In genomic region chr12:72472350-72472749, GRCh38 we compare ENCODE assay signal across 29 cellular contexts.
DNase-seq lines count a peak whose midpoint lies in the region; ATAC-seq and TF ChIP-seq lines count a peak whose summit lies in the region.
"Had no signal": no experiment of that assay in that cellular context is flagged by ENCODE, and none has a peak within 500 bp of the region (broad histone marks: within the 10 kb centered on the region; RNA-seq: fewer than 3 reads in every experiment).

No MANE protein-coding gene starts in this region.

- H3K4me1 Mint-ChIP-seq in activated T-cell treated with anti-CD3 and anti-CD28 coated beads, Interleukin-2, amount 50 U/mL, for 72 hours (ENCODE audit: low read depth) = no peaks in the 10 kb centered on the region
- H3K4me1 Mint-ChIP-seq: activated CD4-positive, alpha-beta memory T cell treated with anti-CD3 and anti-CD28 coated beads, Interleukin-2, amount 10 ng/mL, durations not matched to agents 7 days and 5 days; activated naive CD8-positive, alpha-beta T cell treated with anti-CD3 and anti-CD28 coated beads for 36 hours; stimulated activated naive B cell treated with anti-CD40 and anti-IgM and Interleukin-4, amounts not matched to agents 10 μg/mL and 1 μg/mL and 100 μg/mL, for 72 hours had no signal

- POLR2A ChIA-PET in A673 (lab: Charles Lee; ENCODE audit: low non-redundant PET) = no interaction called here
- POLR2A ChIA-PET in PC-3 (lab: Charles Lee; ENCODE audit: unreplicated experiment) = no interaction called here

- no peak overlapping the region for H2BK12ac ChIP-seq in trophoblast cell (ENCODE audit: low read length)

- H3F3A ChIP-seq in PC-3 (ENCODE audit: low read length, unreplicated experiment) = no peaks in the 10 kb centered on the region

- H3K9me3 ChIP-seq in A673 (ENCODE audit: low read depth, low read length, poor library complexity, severe bottlenecking) (no peaks in the 10 kb centered on the region), PC-3 (ENCODE audit: low read length) (no peaks in the 10 kb centered on the region), trophoblast cell (ENCODE audit: insufficient read depth, low read depth, low read length) (no peaks in the 10 kb centered on the region)
- H3K9me3 ChIP-seq: ascending aorta, heart right ventricle, suprapubic skin had no signal

- H3K9me2 ChIP-seq in PC-3 (replicated peaks; ENCODE audit: low read length) = no peaks in the 10 kb centered on the region

- DNase-seq in A673 (ENCODE audit: low spot score) (no peak), PC-3 (peak; percentile 2), erythroblast (lab: John Stamatoyannopoulos, UW) (peak; percentile 3 to 23), trophoblast cell (no peak)
- no peak for DNase-seq in activated T-cell treated with anti-CD3 and anti-CD28 coated beads, Interleukin-2, amount 50 U/mL, for 72 hours
- no peak for DNase-seq in activated effector memory CD4-positive, alpha-beta T cell treated with anti-CD3 and anti-CD28 coated beads, Interleukin-2, amount 50 U/mL, for 16 hours
- DNase-seq: activated CD4-positive, alpha-beta memory T cell treated with anti-CD3 and anti-CD28 coated beads, Interleukin-2, amount 10 ng/mL, durations not matched to agents 7 days and 5 days; activated naive CD8-positive, alpha-beta T cell treated with anti-CD3 and anti-CD28 coated beads for 36 hours; C1 segment of cervical spinal cord; central memory CD4-positive, alpha-beta T cell; dermis blood vessel endothelial cell; heart right ventricle; Karpas-422; NCI-H1105; NCI-H1930; NCI-H2227 treated with DMSO at 0.1 percent for 48 hours; NCI-H748 treated with DMSO at 0.1 percent for 48 hours; right cardiac atrium; SHP77 treated with DMSO at 0.1 percent for 48 hours; stimulated activated CD4-positive, alpha-beta T cell treated with anti-CD3 and anti-CD28 coated beads, Interleukin-12 subunit alpha, Interleukin-12 subunit beta, amount 100 ng/mL, for 4 hours; stimulated activated CD4-positive, alpha-beta T cell treated with anti-CD3 and anti-CD28 coated beads, Interleukin-4, amount 100 ng/mL, for 24 hours; stimulated activated naive B cell treated with anti-CD40 and anti-IgM and Interleukin-4, amounts not matched to agents 10 μg/mL and 1 μg/mL and 100 μg/mL, for 72 hours; SW 1271; T1000 had no signal

- H3K4me3 ChIP-seq in A673 (ENCODE audit: low read depth, low read length, poor library complexity, severe bottlenecking) (no peak overlapping the region), PC-3 (ENCODE audit: low read length) (no peak overlapping the region), trophoblast cell (ENCODE audit: low read depth, low read length) (no peak overlapping the region)
- H3K4me3 ChIP-seq: ascending aorta, heart right ventricle, suprapubic skin had no signal

- WGBS in trophoblast cell (ENCODE audit: extremely low coverage, insufficient coverage, insufficient read length) = no CpG with 5 or more reads among the region's 3 CpGs

- H3K27me3 ChIP-seq in A673 (replicated peaks; ENCODE audit: insufficient read depth, low read depth, low read length, poor library complexity) (no peaks in the 10 kb centered on the region), PC-3 (ENCODE audit: low read length) (no peaks in the 10 kb centered on the region), trophoblast cell (ENCODE audit: insufficient read depth, low read length) (no peaks in the 10 kb centered on the region)
- H3K27me3 ChIP-seq: ascending aorta, heart right ventricle, suprapubic skin had no signal

- TF ChIP-seq CTCF in A673 (conservative IDR thresholded peaks at IDR 0.05; ENCODE audit: low read depth, low read length) = peak; percentile 22; the same call in 1 of the 2 replicates
- peak; percentile 18 for TF ChIP-seq CTCF in GM12873 (IDR thresholded peaks at IDR 0.05; ENCODE audit: insufficient read depth, low read depth, low read length, missing control alignments)
- 0 out of 2 replicates have a peak, but pooled peaks have one; percentile 22 for TF ChIP-seq CTCF in PC-3 (conservative IDR thresholded peaks at IDR 0.05; ENCODE audit: low read depth, low read length)

- no peak overlapping the region for H2AFZ ChIP-seq in PC-3 (ENCODE audit: low read length)
- no peak overlapping the region for H2AFZ ChIP-seq in trophoblast cell (ENCODE audit: insufficient read depth, low read length, poor library complexity)

- H3K79me2 ChIP-seq in PC-3 (ENCODE audit: low read length) (no peaks in the 10 kb centered on the region), trophoblast cell (ENCODE audit: control insufficient read depth, insufficient read depth, low read length, poor library complexity) (no peaks in the 10 kb centered on the region)

- H3K4me2 ChIP-seq in PC-3 (ENCODE audit: low read length) (no peak overlapping the region), trophoblast cell (ENCODE audit: low read length) (no peak overlapping the region)

- H2BK5ac ChIP-seq in trophoblast cell (ENCODE audit: low read depth, low read length, poor library complexity) = no peak overlapping the region

- no peaks in the 10 kb centered on the region for H4K20me1 ChIP-seq in PC-3 (ENCODE audit: low read length)

- no peak overlapping the region for H3K27ac Mint-ChIP-seq in activated T-cell treated with anti-CD3 and anti-CD28 coated beads, Interleukin-2, amount 50 U/mL, for 72 hours
- H3K27ac Mint-ChIP-seq: activated CD4-positive, alpha-beta memory T cell treated with anti-CD3 and anti-CD28 coated beads, Interleukin-2, amount 10 ng/mL, durations not matched to agents 7 days and 5 days; activated naive CD8-positive, alpha-beta T cell treated with anti-CD3 and anti-CD28 coated beads for 36 hours; stimulated activated naive B cell treated with anti-CD40 and anti-IgM and Interleukin-4, amounts not matched to agents 10 μg/mL and 1 μg/mL and 100 μg/mL, for 72 hours had no signal

- H3K4me1 ChIP-seq in A673 (ENCODE audit: insufficient read depth, low read length, poor library complexity, severe bottlenecking) (no peaks in the 10 kb centered on the region), PC-3 (ENCODE audit: insufficient read depth, low read length) (no peaks in the 10 kb centered on the region), trophoblast cell (ENCODE audit: control insufficient read depth in 1 of 2, insufficient read depth in 2 of 2, low read length in 2 of 2) (no peaks in the 10 kb centered on the region)
- H3K4me1 ChIP-seq: ascending aorta, heart right ventricle, suprapubic skin had no signal

- no peak overlapping the region for H2BK120ac ChIP-seq in trophoblast cell (ENCODE audit: insufficient read depth, low read length, poor library complexity)

- H3K36me3 ChIP-seq in A673 (ENCODE audit: insufficient read depth, low read length, poor library complexity, severe bottlenecking) (no peaks in the 10 kb centered on the region), PC-3 (ENCODE audit: low read depth, low read length) (no peaks in the 10 kb centered on the region), trophoblast cell (ENCODE audit: control insufficient read depth in 1 of 2, insufficient read depth in 2 of 2, low read length in 2 of 2) (no peaks in the 10 kb centered on the region)
- H3K36me3 ChIP-seq: ascending aorta, heart right ventricle, suprapubic skin had no signal

- no peaks in the 10 kb centered on the region for H3K27me3 Mint-ChIP-seq in activated T-cell treated with anti-CD3 and anti-CD28 coated beads, Interleukin-2, amount 50 U/mL, for 72 hours (ENCODE audit: low read depth)
- H3K27me3 Mint-ChIP-seq: activated CD4-positive, alpha-beta memory T cell treated with anti-CD3 and anti-CD28 coated beads, Interleukin-2, amount 10 ng/mL, durations not matched to agents 7 days and 5 days; activated naive CD8-positive, alpha-beta T cell treated with anti-CD3 and anti-CD28 coated beads for 36 hours; stimulated activated naive B cell treated with anti-CD40 and anti-IgM and Interleukin-4, amounts not matched to agents 10 μg/mL and 1 μg/mL and 100 μg/mL, for 72 hours had no signal

- no TSS peak for BruUV-seq in A673 (replicated peaks; lab: Mats Ljungman, UMichigan)
- no TSS peak for BruUV-seq in PC-3 (replicated peaks; lab: Mats Ljungman, UMichigan)

- H3K9me3 Mint-ChIP-seq in activated T-cell treated with anti-CD3 and anti-CD28 coated beads, Interleukin-2, amount 50 U/mL, for 72 hours = no peaks in the 10 kb centered on the region
- H3K9me3 Mint-ChIP-seq: activated CD4-positive, alpha-beta memory T cell treated with anti-CD3 and anti-CD28 coated beads, Interleukin-2, amount 10 ng/mL, durations not matched to agents 7 days and 5 days; stimulated activated naive B cell treated with anti-CD40 and anti-IgM and Interleukin-4, amounts not matched to agents 10 μg/mL and 1 μg/mL and 100 μg/mL, for 72 hours had no signal

- H3K14ac ChIP-seq in trophoblast cell (ENCODE audit: low read length) = no peak overlapping the region

- H3K4me3 Mint-ChIP-seq in activated T-cell treated with anti-CD3 and anti-CD28 coated beads, Interleukin-2, amount 50 U/mL, for 72 hours = no peak overlapping the region
- H3K4me3 Mint-ChIP-seq: activated CD4-positive, alpha-beta memory T cell treated with anti-CD3 and anti-CD28 coated beads, Interleukin-2, amount 10 ng/mL, durations not matched to agents 7 days and 5 days; activated naive CD8-positive, alpha-beta T cell treated with anti-CD3 and anti-CD28 coated beads for 36 hours; stimulated activated naive B cell treated with anti-CD40 and anti-IgM and Interleukin-4, amounts not matched to agents 10 μg/mL and 1 μg/mL and 100 μg/mL, for 72 hours had no signal

- no peak overlapping the region for H4K8ac ChIP-seq in trophoblast cell (ENCODE audit: low read depth, low read length)

- no peak overlapping the region for H3K9ac ChIP-seq in PC-3 (ENCODE audit: low read length)
- no peak overlapping the region for H3K9ac ChIP-seq in trophoblast cell (ENCODE audit: low read length)

- no peak overlapping the region for H2AK5ac ChIP-seq in trophoblast cell (ENCODE audit: low read length)

- no peak overlapping the region for H3K23ac ChIP-seq in trophoblast cell (ENCODE audit: low read length)

- no peaks in the 10 kb centered on the region for H3K79me1 ChIP-seq in trophoblast cell (ENCODE audit: low read length)

- no peak overlapping the region for H4K12ac ChIP-seq in trophoblast cell (ENCODE audit: low read depth, low read length)

- no peak overlapping the region for H3K18ac ChIP-seq in trophoblast cell (ENCODE audit: low read length)

- TF ChIP-seq POLR2A in erythroblast (IDR thresholded peaks at IDR 0.05; ENCODE audit: low read length) = no peak

- ATAC-seq in PC-3 (no peak), GM21423 (IDR thresholded peaks at IDR 0.05; ENCODE audit: unreplicated experiment) (no peak)
- ATAC-seq in activated T-cell treated with anti-CD3 and anti-CD28 coated beads, Interleukin-2, amount 50 U/mL, for 72 hours (replicated peaks in 1 of 2) = no peak
- ATAC-seq: activated CD4-positive, CD25-positive, alpha-beta regulatory T cell treated with anti-CD3 and anti-CD28 coated beads, Interleukin-2, amount 50 U/mL, for 24 hours; heart right ventricle; right cardiac atrium; stimulated activated naive B cell treated with anti-CD40 and anti-IgM and Interleukin-4, amounts not matched to agents 10 μg/mL and 1 μg/mL and 100 μg/mL, for 72 hours had no signal

- H3K27ac ChIP-seq in A673 (ENCODE audit: low read depth, low read length, poor library complexity, severe bottlenecking) (no peak overlapping the region), PC-3 (ENCODE audit: low read length) (no peak overlapping the region), trophoblast cell (ENCODE audit: low read depth, low read length) (no peak overlapping the region)
- H3K27ac ChIP-seq: ascending aorta, heart right ventricle, suprapubic skin had no signal

- intact Hi-C loops in A673 (cut with micrococcal nuclease; ENCODE audit: unreplicated experiment) (no loop called here), PC-3 (cut with micrococcal nuclease) (no loop called here)

- H3K36me3 Mint-ChIP-seq in activated T-cell treated with anti-CD3 and anti-CD28 coated beads, Interleukin-2, amount 50 U/mL, for 72 hours (ENCODE audit: insufficient read depth in 2 of 2) = no peaks in the 10 kb centered on the region
- H3K36me3 Mint-ChIP-seq: activated naive CD8-positive, alpha-beta T cell treated with anti-CD3 and anti-CD28 coated beads for 36 hours; stimulated activated naive B cell treated with anti-CD40 and anti-IgM and Interleukin-4, amounts not matched to agents 10 μg/mL and 1 μg/mL and 100 μg/mL, for 72 hours had no signal

- no peak overlapping the region for H4K91ac ChIP-seq in trophoblast cell (ENCODE audit: low read depth, low read length)

- no peak overlapping the region for H3K4ac ChIP-seq in trophoblast cell (ENCODE audit: low read depth, low read length)

- CTCF ChIA-PET in A673 (lab: Charles Lee) = no interaction called here
- CTCF ChIA-PET in PC-3 (lab: Charles Lee) = no interaction called here

Comparison
In these comparisons a context has a peak if more than half of its experiments do, and no peak if none do; other contexts are left out.
1. DNase-seq: peak in PC-3 (single experiment) and erythroblast (2 of 2); none in A673 (single experiment), activated T-cell treated with anti-CD3 and anti-CD28 coated beads, Interleukin-2, amount 50 U/mL, for 72 hours (0 of 2), activated effector memory CD4-positive, alpha-beta T cell treated with anti-CD3 and anti-CD28 coated beads, Interleukin-2, amount 50 U/mL, for 16 hours (single experiment) and trophoblast cell (0 of 2).
2. Peak in every context shown above with its lines, with median percentiles within 50 percentile points of each other: CTCF ChIP-seq.